In genomic region chr6:34772940-34773339, GRCh38 we compare ENCODE assay signal across 30 cellular contexts.
"Had no signal": no experiment of that assay in that cellular context is flagged by ENCODE, and none has a peak within 500 bp of the region (broad histone marks: within the 10 kb centered on the region; RNA-seq: fewer than 3 reads in every experiment).

No MANE protein-coding gene starts in this region.

- H3K36me3 ChIP-seq: ovary had no signal

- H3K27ac Mint-ChIP-seq: endodermal cell; immature natural killer cell; mesothelial cell of epicardium; natural killer cell treated with Interleukin-12 subunit alpha and Interleukin-12 subunit beta and Interleukin-15 and Interleukin-18, amount 100 ng/mL, for 72 hours; type B pancreatic cell had no signal

- ATAC-seq: esophagus mucosa; gastrocnemius medialis; left colon; mucosa of descending colon; natural killer cell treated with Interleukin-12 subunit alpha and Interleukin-12 subunit beta and Interleukin-15 and Interleukin-18, amount 100 ng/mL, for 72 hours; psoas muscle; stimulated activated effector memory CD8-positive, alpha-beta T cell treated with anti-CD3 and anti-CD28 coated beads, Interleukin-12 subunit alpha, Interleukin-12 subunit beta, amount 100 ng/mL, for 72 hours; stimulated activated naive CD8-positive, alpha-beta T cell treated with anti-CD3 and anti-CD28 coated beads, Interleukin-15, Interleukin-2, amounts not matched to agents 100 U/mL and 50 U/mL, for 24 hours had no signal

- H3K4me1 ChIP-seq: gastrocnemius medialis, right lobe of liver, testis, tibial artery had no signal

- H3K27me3 Mint-ChIP-seq: naive B cell; natural killer cell treated with Interleukin-12 subunit alpha and Interleukin-12 subunit beta and Interleukin-15 and Interleukin-18, amount 100 ng/mL, for 72 hours; type B pancreatic cell had no signal

- DNase-seq: effector CD8-positive, alpha-beta T cell; endodermal cell; foreskin fibroblast; gastrocnemius medialis; hippocampal formation; immature natural killer cell; islet precursor cell; kidney glomerular epithelial cell; left colon; mesenchymal stem cell; mucosa of descending colon; naive B cell; nucleus accumbens; ovary; posterior cingulate gyrus; psoas muscle; right lobe of liver; stimulated activated CD4-positive, alpha-beta T cell treated with anti-CD3 and anti-CD28 coated beads, Interleukin-2, amount 100 ng/mL, for 24 hours; stimulated activated CD4-positive, alpha-beta T cell treated with anti-CD3 and anti-CD28 coated beads, Interleukin-4, amount 100 ng/mL, for 24 hours; stimulated activated naive CD8-positive, alpha-beta T cell treated with anti-CD3 and anti-CD28 coated beads, Interleukin-15, Interleukin-2, amounts not matched to agents 100 U/mL and 50 U/mL, for 24 hours; substantia nigra; testis; tibial artery had no signal

- H3K4me3 ChIP-seq: gastrocnemius medialis, lung, mucosa of descending colon, ovary, psoas muscle, right lobe of liver, testis, tibial artery had no signal

- H3K27ac ChIP-seq: epithelial cell of prostate, gastrocnemius medialis, ovary, psoas muscle, right lobe of liver, tibial artery had no signal

- H3K27me3 ChIP-seq: gastrocnemius medialis, ovary, right lobe of liver, testis, tibial artery had no signal

- H3K9me3 Mint-ChIP-seq: endodermal cell; immature natural killer cell; mesothelial cell of epicardium; naive B cell; natural killer cell treated with Interleukin-12 subunit alpha and Interleukin-12 subunit beta and Interleukin-15 and Interleukin-18, amount 100 ng/mL, for 72 hours; stimulated activated effector memory CD8-positive, alpha-beta T cell treated with anti-CD3 and anti-CD28 coated beads, Interleukin-12 subunit alpha, Interleukin-12 subunit beta, amount 100 ng/mL, for 72 hours; type B pancreatic cell had no signal

- H3K4me3 Mint-ChIP-seq: endodermal cell; immature natural killer cell; mesothelial cell of epicardium; naive B cell; natural killer cell treated with Interleukin-12 subunit alpha and Interleukin-12 subunit beta and Interleukin-15 and Interleukin-18, amount 100 ng/mL, for 72 hours; stimulated activated effector memory CD8-positive, alpha-beta T cell treated with anti-CD3 and anti-CD28 coated beads, Interleukin-12 subunit alpha, Interleukin-12 subunit beta, amount 100 ng/mL, for 72 hours; type B pancreatic cell had no signal

- H3K9me3 ChIP-seq: gastrocnemius medialis, mucosa of descending colon, ovary, psoas muscle, right lobe of liver, testis, tibial artery had no signal

- H3K4me1 Mint-ChIP-seq: endodermal cell; mesothelial cell of epicardium; naive B cell; stimulated activated effector memory CD8-positive, alpha-beta T cell treated with anti-CD3 and anti-CD28 coated beads, Interleukin-12 subunit alpha, Interleukin-12 subunit beta, amount 100 ng/mL, for 72 hours had no signal
